ENCODE assay signal across 9 cellular contexts in genomic region chr14:105401699-105402098, GRCh38. TPM values are rescaled to one million over a fixed set of nuclear protein-coding genes. Genes with fewer than 3 reads are reported as not detected.
"Had no signal": no experiment of that assay in that cellular context is flagged by ENCODE, and none has a peak within 500 bp of the region (broad histone marks: within the 10 kb centered on the region; RNA-seq: fewer than 3 reads in every experiment).

No MANE protein-coding gene starts in this region.

- DNase-seq: GM23248, GOT3, H7, IMR-90, KBM-7 had no signal

- H3K9ac ChIP-seq: GM23248 had no signal

- H3K4me3 ChIP-seq: GM23248, HAP-1 had no signal

- ATAC-seq: HCT116 had no signal

- H3K27ac ChIP-seq: GM23248, HL-60 had no signal

- H2AFZ ChIP-seq: GM23248 had no signal

RNA-seq across cellular contexts. Expression of gene TEX22, which starts 3.4 kb away (rescaled TPM):
- total RNA-seq: HT1080 had no signal
